Comparison of ENCODE assay signal across 26 cellular contexts in genomic region chr9:96605328-96605727, GRCh38. TPM values are rescaled to one million over a fixed set of nuclear protein-coding genes. Genes with fewer than 3 reads are reported as not detected.
DNase-seq lines count a peak whose midpoint lies in the region; ATAC-seq, FAIRE-seq and TF ChIP-seq lines count a peak whose summit lies in the region.
"Had no signal": no experiment of that assay in that cellular context is flagged by ENCODE, and none has a peak within 500 bp of the region (broad histone marks: within the 10 kb centered on the region; RNA-seq: fewer than 3 reads in every experiment).

No MANE protein-coding gene starts in this region.

- H4K5ac ChIP-seq in H1 (ENCODE audit: insufficient read length, low read depth, low read length) = no peak overlapping the region

- H2AK5ac ChIP-seq in H1 (ENCODE audit: low read depth, low read length) = no peak overlapping the region

- no peak for DNase-seq in Right ventricle myocardium inferior (ENCODE audit: missing footprints)
- no peak for DNase-seq in cardiac septum (ENCODE audit: low spot score)
- no peak for DNase-seq in H1 (ENCODE audit: low read depth in 1 of 2, low spot score in 2 of 2)
- no peak for DNase-seq in left ventricle myocardium inferior
- no peak for DNase-seq in omental fat pad (ENCODE audit: low spot score)
- no peak for DNase-seq in COLO668 (lab: John Stamatoyannopoulos, UW; ENCODE audit: unreplicated experiment)
- DNase-seq in activated CD4-positive, alpha-beta T cell treated with anti-CD3 and anti-CD28 coated beads for 36 hours = no peak
- DNase-seq in H4 (ENCODE audit: low spot score) = no peak
- DNase-seq: 8988T; AML-193; C1 segment of cervical spinal cord; CD8-positive, alpha-beta T cell; KG1; NCI-H1092; NCI-H1436; NCI-H187 treated with DMSO at 0.1 percent for 48 hours; NCI-H2107; NCI-H2227 treated with DMSO at 0.1 percent for 48 hours; NCI-H510A; PC-9; RPMI8226; SIG-M5 had no signal

- H2BK15ac ChIP-seq in H1 (ENCODE audit: low read length) = no peak overlapping the region

- H3K4ac ChIP-seq in H1 (replicated peaks; ENCODE audit: insufficient read length, low read depth, low read length) = no peak overlapping the region

- no peak overlapping the region for H2BK5ac ChIP-seq in H1 (ENCODE audit: low read depth, low read length)

- POLR2A ChIA-PET in H1 (lab: Charles Lee; ENCODE audit: partially characterized antibody) = no interaction called here
- POLR2A ChIA-PET in activated CD4-positive, alpha-beta T cell treated with anti-CD3 and anti-CD28 coated beads for 36 hours (lab: Charles Lee) = no interaction called here

- H2AFZ ChIP-seq in H1 (ENCODE audit: low read length) = no peak overlapping the region
- H2AFZ ChIP-seq: PC-9 had no signal

- TF ChIP-seq RAD21 in H1 (IDR thresholded peaks at IDR 0.05 in 1 of 2, conservative IDR thresholded peaks at IDR 0.05 in 1 of 2; ENCODE audit: low read depth in 2 of 2, low read length in 2 of 2) = no peak

- 74% methylated on average over 3 of the region's 3 CpGs; no CpG with 5 or more reads in 1 of the 2 experiments for WGBS in H1 (ENCODE audit: extremely low coverage in 1 of 2, insufficient coverage in 1 of 2, insufficient read length in 1 of 2, insufficient replicate concordance in 2 of 2, low coverage in 1 of 2, low lambda C conversion rate in 2 of 2, missing lambda C conversion rate in 1 of 2), 2 experiments

- no peak for TF ChIP-seq EP300 in H1 (IDR thresholded peaks at IDR 0.05; ENCODE audit: borderline replicate concordance in 1 of 2, low read depth in 2 of 2, low read length in 2 of 2)

- peaks cover 0 to 5% (median 0%) of the 10 kb centered on the region in 4 experiments; a peak in 3 of 7 replicates for H3K4me1 ChIP-seq in H1 (replicated peaks in 1 of 4; ENCODE audit: control insufficient read depth in 3 of 4, insufficient read depth in 4 of 4, low read length in 3 of 4)
- H3K4me1 ChIP-seq in left ventricle myocardium inferior = peaks cover 44% of the 10 kb centered on the region

- no peak overlapping the region for H2BK20ac ChIP-seq in H1 (ENCODE audit: low read length)

- no peak for TF ChIP-seq CTCF in H1 (IDR thresholded peaks at IDR 0.05; ENCODE audit: control extremely low read depth in 1 of 3, insufficient read depth in 1 of 3, low read depth in 1 of 3, low read length in 3 of 3)
- no peak for TF ChIP-seq CTCF in left ventricle myocardium inferior (IDR thresholded peaks at IDR 0.05; ENCODE audit: borderline replicate concordance)
- no peak for TF ChIP-seq CTCF in omental fat pad (IDR thresholded peaks at IDR 0.05)

- FAIRE-seq in H1 (lab: Jason Lieb, UNC) = no peak
- FAIRE-seq: G401.6, GM18507, HTR-8/SVneo had no signal

- no peaks in the 10 kb centered on the region for H3K4me1 Mint-ChIP-seq in activated CD4-positive, alpha-beta T cell treated with anti-CD3 and anti-CD28 coated beads for 36 hours

- H3K27ac ChIP-seq in H1 (ENCODE audit: low read depth, low read length) = no peak overlapping the region
- peak overlapping the region; percentile 74 for H3K27ac ChIP-seq in left ventricle myocardium inferior (replicated peaks)
- H3K27ac ChIP-seq: PC-9 had no signal

- 0 out of 2 replicates have a peak overlapping the region, but pooled peaks have one; percentile 12 for H4K8ac ChIP-seq in H1 (ENCODE audit: extremely low read depth, insufficient read depth, low read length)

- H3K36me3 Mint-ChIP-seq in activated CD4-positive, alpha-beta T cell treated with anti-CD3 and anti-CD28 coated beads for 36 hours (ENCODE audit: low read depth) = no peaks in the 10 kb centered on the region
- H3K36me3 Mint-ChIP-seq: CD8-positive, alpha-beta T cell had no signal

- H3K4me3 Mint-ChIP-seq in activated CD4-positive, alpha-beta T cell treated with anti-CD3 and anti-CD28 coated beads for 36 hours = no peak overlapping the region
- H3K4me3 Mint-ChIP-seq: CD8-positive, alpha-beta T cell had no signal

- H3K79me1 ChIP-seq in H1 (ENCODE audit: low read depth, low read length) = peaks cover 3% of the 10 kb centered on the region; the same call in 1 of the 2 replicates

- H3K9me3 ChIP-seq in H1 (ENCODE audit: insufficient read depth in 2 of 2, low read depth in 1 of 2, low read length in 1 of 2) = no peaks in the 10 kb centered on the region
- no peaks in the 10 kb centered on the region for H3K9me3 ChIP-seq in left ventricle myocardium inferior (replicated peaks)

- no peak overlapping the region for H3K14ac ChIP-seq in H1 (ENCODE audit: insufficient read length)

- peaks cover 0 to 66% of the 10 kb centered on the region in 2 experiments; a peak in 2 of 4 replicates for H3K79me2 ChIP-seq in H1 (ENCODE audit: control insufficient read depth in 1 of 2, insufficient read depth in 2 of 2, low read length in 2 of 2)

- CTCF ChIA-PET in H1 (lab: Charles Lee; ENCODE audit: partially characterized antibody) = interaction anchor here (0.5 to 2.1 kb wide), 5 partner anchors 11 to 1704 kb away, joined by 3 to 4 read pairs (median 3); no protein-coding TSS in a partner anchor
- CTCF ChIA-PET in activated CD4-positive, alpha-beta T cell treated with anti-CD3 and anti-CD28 coated beads for 36 hours (lab: Charles Lee) = no interaction called here

- no peak overlapping the region for H3K4me2 ChIP-seq in H1 (ENCODE audit: insufficient read depth in 1 of 2, low read depth in 2 of 2, low read length in 2 of 2)
- H3K4me2 ChIP-seq: PC-9 had no signal

- no peak overlapping the region for H3K18ac ChIP-seq in H1 (ENCODE audit: extremely low read depth, low read length)

- H4K91ac ChIP-seq in H1 (replicated peaks; ENCODE audit: insufficient read length, low read length) = no peak overlapping the region

- no peak for TF ChIP-seq POLR2A in H1 (IDR thresholded peaks at IDR 0.05; ENCODE audit: control extremely low read depth in 1 of 2, low read depth in 2 of 2, low read length in 2 of 2)

- H3K9ac ChIP-seq in H1 (replicated peaks in 1 of 4; ENCODE audit: extremely low read depth in 1 of 4, low read depth in 3 of 4, low read length in 3 of 4) = no peak overlapping the region; a peak in 1 of 7 replicates

- no peaks in the 10 kb centered on the region for H3K27me3 ChIP-seq in H1 (replicated peaks in 1 of 4; ENCODE audit: control insufficient read depth in 3 of 4, extremely low read depth in 1 of 4, insufficient read depth in 3 of 4, low read length in 3 of 4)
- H3K27me3 ChIP-seq in left ventricle myocardium inferior (ENCODE audit: low read depth) = no peaks in the 10 kb centered on the region

- H3K56ac ChIP-seq in H1 (replicated peaks; ENCODE audit: insufficient read length, low read depth, low read length) = no peak overlapping the region

- H3K23ac ChIP-seq in H1 (ENCODE audit: insufficient read length) = no peak overlapping the region

- H2BK120ac ChIP-seq in H1 (replicated peaks; ENCODE audit: low read depth, low read length) = no peak overlapping the region

- no peak overlapping the region for H2BK12ac ChIP-seq in H1 (ENCODE audit: low read depth, low read length)

- no peak overlapping the region for H3K27ac Mint-ChIP-seq in activated CD4-positive, alpha-beta T cell treated with anti-CD3 and anti-CD28 coated beads for 36 hours
- H3K27ac Mint-ChIP-seq: CD8-positive, alpha-beta T cell had no signal

- intact Hi-C loops in Right ventricle myocardium inferior (cut with DNase I) = no loop called here
- intact Hi-C loops in cardiac septum (cut with DNase I) = no loop called here
- intact Hi-C loops in left ventricle myocardium inferior (cut with micrococcal nuclease) = no loop called here
- intact Hi-C loops in activated CD4-positive, alpha-beta T cell treated with anti-CD3 and anti-CD28 coated beads for 36 hours (cut with DNase I, micrococcal nuclease) = no loop called here

- H3K4me3 ChIP-seq in H1 (ENCODE audit: extremely low read depth in 1 of 4, insufficient read depth in 2 of 4, low read depth in 3 of 4, low read length in 4 of 4) (no peak overlapping the region), left ventricle myocardium inferior (no peak overlapping the region)
- H3K4me3 ChIP-seq: PC-9 had no signal

- peak; percentile 31 for ATAC-seq in Right ventricle myocardium inferior
- ATAC-seq in omental fat pad (ENCODE audit: low FRiP score) = peak; percentile 30
- no peak for ATAC-seq in activated CD4-positive, alpha-beta T cell treated with anti-CD3 and anti-CD28 coated beads for 36 hours
- ATAC-seq: CD8-positive, alpha-beta T cell; HCT116 had no signal

- no peaks in the 10 kb centered on the region; the same call in 1 of the 2 replicates for H3K23me2 ChIP-seq in H1 (ENCODE audit: low read depth, low read length)

- H3K36me3 ChIP-seq in H1 (ENCODE audit: control insufficient read depth in 2 of 4, insufficient read depth in 4 of 4, low read length in 3 of 4) (no peaks in the 10 kb centered on the region), left ventricle myocardium inferior (no peaks in the 10 kb centered on the region)

- peaks cover 0 to 4% of the 10 kb centered on the region in 2 experiments for H4K20me1 ChIP-seq in H1 (replicated peaks in 1 of 2; ENCODE audit: control insufficient read depth in 1 of 2, insufficient read depth in 2 of 2, low read length in 2 of 2)

- H3K27me3 Mint-ChIP-seq in activated CD4-positive, alpha-beta T cell treated with anti-CD3 and anti-CD28 coated beads for 36 hours = peaks cover 18% of the 10 kb centered on the region

- H3K9me3 Mint-ChIP-seq in activated CD4-positive, alpha-beta T cell treated with anti-CD3 and anti-CD28 coated beads for 36 hours (ENCODE audit: low read depth) = no peaks in the 10 kb centered on the region
- H3K9me3 Mint-ChIP-seq: CD8-positive, alpha-beta T cell had no signal

RNA-seq across cellular contexts. Expression of gene CDC14B, which starts 14.3 kb away (rescaled TPM):
- total RNA-seq in Right ventricle myocardium inferior = 14.5 TPM
- total RNA-seq in cardiac septum = 25.5 TPM
- total RNA-seq in H1 (2021; fragmentation: NEBNext Ultra II Directional; extraction: Animal tissue kit (Norgen Biotek cat#: 25700)) = 43.7 and 44.6 TPM in 2 replicates
- polyA plus RNA-seq in H1 (2011; rRNA removed) = 12.7 and 17.2 TPM in 2 replicates
- 16.5 TPM for polyA plus RNA-seq in H1 (2011; cell fraction: cytosol; rRNA removed)
- polyA plus RNA-seq in H1 (2011; cell fraction: nucleus; rRNA removed) = 23.6 TPM
- polyA plus RNA-seq in H1 (2012, experiment 1 of 2) = 20.9 to 29.1 TPM (median 22.0 TPM) in 4 replicates
- 3.3 TPM for polyA plus RNA-seq in H1 (2012, experiment 2 of 2)
- polyA plus RNA-seq in H1 (2013, experiment 1 of 2) = 26.4 TPM
- polyA plus RNA-seq in H1 (2013, experiment 2 of 2) = 26.0 TPM
- polyA minus RNA-seq in H1 (2011; rRNA and poly(A)+ RNA removed) = 45.3 and 63.8 TPM in 2 replicates
- 20.8 TPM for polyA minus RNA-seq in H1 (2011; cell fraction: cytosol; rRNA and poly(A)+ RNA removed)
- polyA minus RNA-seq in H1 (2011; cell fraction: nucleus; rRNA and poly(A)+ RNA removed) = 73.7 TPM
- total RNA-seq in left ventricle myocardium inferior = 26.4 TPM
- 10 to 100 TPM; 14.4 to 40.5 (median 21.5) TPM for total RNA-seq in omental fat pad
- 1 to 10 TPM; 1.1 to 1.5 TPM for total RNA-seq in activated CD4-positive, alpha-beta T cell treated with anti-CD3 and anti-CD28 coated beads for 36 hours
- total RNA-seq in H4 (2014; rRNA removed; shearing (Covaris generic)) = 14.4 TPM in 2 replicates

RNA-seq across cellular contexts. Expression of gene PRXL2C, which starts 49.8 kb away (rescaled TPM):
- total RNA-seq in Right ventricle myocardium inferior (27.3 TPM), cardiac septum (18.0 TPM), left ventricle myocardium inferior (26.8 TPM), omental fat pad (10 to 100 TPM; 16.2 to 31.3 (median 28.0) TPM)
- 7.3 and 8.3 TPM in 2 replicates for total RNA-seq in H1 (2021; fragmentation: NEBNext Ultra II Directional; extraction: Animal tissue kit (Norgen Biotek cat#: 25700))
- polyA plus RNA-seq in H1 (2011; rRNA removed) = 1.8 and 2.8 TPM in 2 replicates
- polyA plus RNA-seq in H1 (2011; cell fraction: cytosol; rRNA removed) = 2.3 TPM
- polyA plus RNA-seq in H1 (2011; cell fraction: nucleus; rRNA removed) = 1.5 TPM
- polyA plus RNA-seq in H1 (2012, experiment 1 of 2) = 3.0 to 4.1 TPM (median 3.4 TPM) in 4 replicates
- polyA plus RNA-seq in H1 (2012, experiment 2 of 2) = 2.4 TPM
- polyA plus RNA-seq in H1 (2013, experiment 1 of 2) = 5.0 TPM
- polyA plus RNA-seq in H1 (2013, experiment 2 of 2) = 5.6 TPM
- 1.9 and 2.5 TPM in 2 replicates for polyA minus RNA-seq in H1 (2011; rRNA and poly(A)+ RNA removed)
- polyA minus RNA-seq in H1 (2011; cell fraction: cytosol; rRNA and poly(A)+ RNA removed) = 4.1 TPM
- 2.9 TPM for polyA minus RNA-seq in H1 (2011; cell fraction: nucleus; rRNA and poly(A)+ RNA removed)
- total RNA-seq in activated CD4-positive, alpha-beta T cell treated with anti-CD3 and anti-CD28 coated beads for 36 hours = 1 to 10 TPM; 5.5 to 7.5 TPM
- 15.0 TPM in 2 replicates for total RNA-seq in H4 (2014; rRNA removed; shearing (Covaris generic))
